In the genomic region with DNA sequence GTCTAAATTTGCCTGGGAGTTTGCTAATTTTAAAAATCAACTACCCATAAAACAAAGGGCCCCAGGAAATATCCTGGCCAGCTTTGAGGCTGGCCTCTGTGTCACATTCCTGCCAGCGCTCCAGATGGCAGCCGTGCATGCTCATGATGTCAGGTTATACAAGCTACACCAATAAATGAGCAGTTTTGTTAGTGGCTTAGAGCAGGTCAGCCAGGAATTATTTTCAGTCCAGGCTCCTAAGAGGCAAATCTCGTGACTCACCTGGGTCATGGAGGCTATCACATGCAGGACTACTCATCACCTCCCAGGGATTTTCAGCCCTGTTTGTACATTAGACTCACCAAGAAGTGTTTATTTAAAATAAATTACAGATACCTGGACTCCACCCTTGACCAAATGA, we compare ENCODE assay signal across 1 cellular context.
TF ChIP-seq lines count a peak whose summit lies in the region.

No MANE protein-coding gene starts in this region.

TF ChIP-seq in HCT116, 20 proteins besides CTCF, POLR2A, EP300 and RAD21 (continued from another document):
- TF ChIP-seq, protein P1, sequence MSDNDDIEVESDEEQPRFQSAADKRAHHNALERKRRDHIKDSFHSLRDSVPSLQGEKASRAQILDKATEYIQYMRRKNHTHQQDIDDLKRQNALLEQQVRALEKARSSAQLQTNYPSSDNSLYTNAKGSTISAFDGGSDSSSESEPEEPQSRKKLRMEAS (IDR thresholded peaks at IDR 0.05) = peak; percentile 75
- TF ChIP-seq, protein P2, sequence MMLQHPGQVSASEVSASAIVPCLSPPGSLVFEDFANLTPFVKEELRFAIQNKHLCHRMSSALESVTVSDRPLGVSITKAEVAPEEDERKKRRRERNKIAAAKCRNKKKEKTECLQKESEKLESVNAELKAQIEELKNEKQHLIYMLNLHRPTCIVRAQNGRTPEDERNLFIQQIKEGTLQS (IDR thresholded peaks at IDR 0.05) = no peak
- TF ChIP-seq SP1 (IDR thresholded peaks at IDR 0.05; ENCODE audit: low read depth) = peak; percentile 73
